ENCODE assay signal across 8 cellular contexts in the genomic region with DNA sequence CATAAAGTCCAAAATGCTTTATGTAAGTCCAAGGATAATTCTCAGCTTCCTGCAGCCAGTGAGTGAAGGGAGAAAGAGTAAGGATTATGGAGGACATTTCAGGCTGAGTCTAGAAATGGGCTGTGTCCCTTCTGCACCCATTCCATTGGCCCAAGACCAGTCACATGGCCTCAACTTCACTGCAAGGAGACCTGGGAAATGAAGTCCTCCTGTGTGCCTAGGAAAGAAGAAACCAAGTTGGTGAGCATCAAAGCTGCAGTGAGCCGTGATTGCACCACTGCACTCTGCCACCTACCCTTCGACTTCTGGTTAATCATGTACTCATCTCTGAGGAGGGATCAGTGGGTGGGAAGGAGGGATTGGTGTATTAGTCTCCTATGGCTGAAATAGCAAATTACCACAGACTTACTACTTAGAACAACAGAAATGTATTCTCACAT. TPM values are rescaled to one million over a fixed set of nuclear protein-coding genes. Genes with fewer than 3 reads are reported as not detected.
DNase-seq lines count a peak whose midpoint lies in the region; ATAC-seq and TF ChIP-seq lines count a peak whose summit lies in the region.

No MANE protein-coding gene starts in this region.

- no peak overlapping the region for H3K27ac Mint-ChIP-seq in progenitor cell of endocrine pancreas

- ATAC-seq in GM21515 (IDR thresholded peaks at IDR 0.05; ENCODE audit: unreplicated experiment): peak; percentile 34
- ATAC-seq in GM19351 (IDR thresholded peaks at IDR 0.05; ENCODE audit: unreplicated experiment): no peak

- in situ Hi-C loops in Caki2 (cut with HindIII; ENCODE audit: low pct_unique_long_range_greater_than_20kb, low sequenced_read_pairs): no loop called here

- peak; percentile 93 for DNase-seq in Caki2 (ENCODE audit: low read depth)
- DNase-seq in MG63: peak; percentile 41
- peak; percentile 35 for DNase-seq in UCSD-AML1 (lab: John Stamatoyannopoulos, UW; ENCODE audit: unreplicated experiment)
- peak; percentile 68 for DNase-seq in central memory CD4-positive, alpha-beta T cell
- DNase-seq in lung microvascular endothelial cell (ENCODE audit: low read depth in 2 of 2): peak; percentile 45 to 51
- DNase-seq in progenitor cell of endocrine pancreas (ENCODE audit: low spot score, unreplicated experiment): no peak

- no peak for TF ChIP-seq CTCF in progenitor cell of endocrine pancreas (IDR thresholded peaks at IDR 0.05; ENCODE audit: unreplicated experiment)

- peaks cover 17% of the 10 kb centered on the region for H3K36me3 Mint-ChIP-seq in progenitor cell of endocrine pancreas (ENCODE audit: insufficient read depth)

- no peaks in the 10 kb centered on the region for H3K27me3 ChIP-seq in MG63

- no peaks in the 10 kb centered on the region for H3K9me3 ChIP-seq in MG63

- H3K36me3 ChIP-seq in MG63: no peaks in the 10 kb centered on the region

- H3K4me3 ChIP-seq in MG63: no peak overlapping the region

- no peak overlapping the region for H3K4me3 Mint-ChIP-seq in progenitor cell of endocrine pancreas (ENCODE audit: low read depth)

- peaks cover 3% of the 10 kb centered on the region for H3K4me1 Mint-ChIP-seq in progenitor cell of endocrine pancreas (ENCODE audit: low read depth)

- H3K9me3 Mint-ChIP-seq in progenitor cell of endocrine pancreas (ENCODE audit: low read depth): no peaks in the 10 kb centered on the region

- H3K27me3 Mint-ChIP-seq in progenitor cell of endocrine pancreas: no peaks in the 10 kb centered on the region

RNA-seq across cellular contexts. Expression of a gene that starts 3.6 kb away (rescaled TPM):
- not detected in 2 replicates for total RNA-seq in Caki2 (2014; rRNA removed; shearing (Covaris generic); ENCODE audit: low replicate concordance)
- total RNA-seq in MG63 (2014; rRNA removed; shearing (Covaris generic); ENCODE audit: low replicate concordance): not detected in 2 replicates
- total RNA-seq in lung microvascular endothelial cell (not detected in 2 replicates), progenitor cell of endocrine pancreas (not detected in 2 replicates)

RNA-seq across cellular contexts. Expression of a gene that starts 6.6 kb away (rescaled TPM):
- 0.90 and 1.6 TPM in 2 replicates for total RNA-seq in Caki2 (2014; rRNA removed; shearing (Covaris generic); ENCODE audit: low replicate concordance)
- total RNA-seq in MG63 (2014; rRNA removed; shearing (Covaris generic); ENCODE audit: low replicate concordance): not detected in 2 replicates
- 0.20 and 0.22 TPM in 2 replicates for total RNA-seq in lung microvascular endothelial cell
- 10.5 and 11.8 TPM in 2 replicates for total RNA-seq in progenitor cell of endocrine pancreas

RNA-seq across cellular contexts. Expression of a gene that starts 30.6 kb away (rescaled TPM):
- 36.8 and 42.4 TPM in 2 replicates for total RNA-seq in Caki2 (2014; rRNA removed; shearing (Covaris generic); ENCODE audit: low replicate concordance)
- total RNA-seq in MG63 (2014; rRNA removed; shearing (Covaris generic); ENCODE audit: low replicate concordance): 13.5 and 14.6 TPM in 2 replicates
- total RNA-seq in lung microvascular endothelial cell: 51.4 and 57.1 TPM in 2 replicates
- 226 and 235 TPM in 2 replicates for total RNA-seq in progenitor cell of endocrine pancreas

RNA-seq across cellular contexts. Expression of a gene that starts 32.0 kb away (rescaled TPM):
- 0.30 TPM in 1 of 2 replicates, not detected in the other for total RNA-seq in Caki2 (2014; rRNA removed; shearing (Covaris generic); ENCODE audit: low replicate concordance)
- not detected in 2 replicates for total RNA-seq in MG63 (2014; rRNA removed; shearing (Covaris generic); ENCODE audit: low replicate concordance)
- total RNA-seq in lung microvascular endothelial cell: 0.22 and 0.40 TPM in 2 replicates
- 3.6 and 5.2 TPM in 2 replicates for total RNA-seq in progenitor cell of endocrine pancreas

RNA-seq across cellular contexts. Expression of a gene that starts 56.4 kb away (rescaled TPM):
- 0.30 TPM in 1 of 2 replicates, not detected in the other for total RNA-seq in Caki2 (2014; rRNA removed; shearing (Covaris generic); ENCODE audit: low replicate concordance)
- not detected in 2 replicates for total RNA-seq in MG63 (2014; rRNA removed; shearing (Covaris generic); ENCODE audit: low replicate concordance)
- total RNA-seq in lung microvascular endothelial cell (not detected in 2 replicates), progenitor cell of endocrine pancreas (not detected in 2 replicates)
